14 cellular contexts compared by ENCODE assay signal in genomic region chr4:140444347-140444746, GRCh38. TPM values are rescaled to one million over a fixed set of nuclear protein-coding genes. Genes with fewer than 3 reads are reported as not detected.
"Had no signal": no experiment of that assay in that cellular context is flagged by ENCODE, and none has a peak within 500 bp of the region (broad histone marks: within the 10 kb centered on the region; RNA-seq: fewer than 3 reads in every experiment).

No MANE protein-coding gene starts in this region.

RNA-seq across cellular contexts. Expression of gene CLGN, which starts 16.9 kb away (rescaled TPM):
- total RNA-seq: activated B cell treated with CpG ODN at 0.5 μM for 24 hours; activated CD4-positive, alpha-beta T cell treated with anti-CD3 and anti-CD28 coated beads, Interleukin-2, amount 10 ng/mL, durations not matched to agents 24 days and 14 days; T-helper 1 cell treated with Interleukin-12 subunit alpha and Interleukin-12 subunit beta and Interleukin-4 antibody, amounts not matched to agents 30 ng/mL and 1 ng/mL, for 36 hours; T-helper 17 cell had no signal

RNA-seq across cellular contexts. Expression of gene MGAT4D, which starts 53.7 kb away (rescaled TPM):
- total RNA-seq: activated B cell treated with CpG ODN at 0.5 μM for 24 hours; activated CD4-positive, alpha-beta memory T cell treated with anti-CD3 and anti-CD28 coated beads for 36 hours; activated CD4-positive, alpha-beta memory T cell treated with anti-CD3 and anti-CD28 coated beads, Interleukin-2, amount 10 ng/mL, durations not matched to agents 7 days and 5 days; activated CD4-positive, alpha-beta T cell treated with anti-CD3 and anti-CD28 coated beads for 36 hours; activated CD4-positive, alpha-beta T cell treated with anti-CD3 and anti-CD28 coated beads, Interleukin-2, amount 10 ng/mL, durations not matched to agents 24 days and 14 days; activated CD4-positive, alpha-beta T cell treated with anti-CD3 and anti-CD28 coated beads, Interleukin-2, amount 10 ng/mL, durations not matched to agents 7 days and 5 days; activated CD8-positive, alpha-beta memory T cell treated with anti-CD3 and anti-CD28 coated beads for 36 hours; activated CD8-positive, alpha-beta memory T cell treated with anti-CD3 and anti-CD28 coated beads, Interleukin-2, amount 10 ng/mL, durations not matched to agents 7 days and 5 days; activated CD8-positive, alpha-beta T cell treated with anti-CD3 and anti-CD28 coated beads for 36 hours; activated CD8-positive, alpha-beta T cell treated with anti-CD3 and anti-CD28 coated beads, Interleukin-2, amount 10 ng/mL, durations not matched to agents 7 days and 5 days; T-helper 1 cell treated with Interleukin-12 subunit alpha and Interleukin-12 subunit beta and Interleukin-4 antibody, amounts not matched to agents 30 ng/mL and 1 ng/mL, for 36 hours; T-helper 17 cell; T-helper 2 cell treated with Interferon-gamma antibody and Interleukin-4, amounts not matched to agents 100 ng/mL and 5 ng/mL, for 36 hours; WTC11 had no signal
